In genomic region chr2:2112416-2113131, GRCh38 we compare ENCODE assay signal across 11 cellular contexts.
"Had no signal": no experiment of that assay in that cellular context is flagged by ENCODE, and none has a peak within 500 bp of the region (broad histone marks: within the 10 kb centered on the region; RNA-seq: fewer than 3 reads in every experiment).

No MANE protein-coding gene starts in this region.

- H3K4me1 ChIP-seq: left lung, testis had no signal

- H3K9me3 ChIP-seq: esophagus muscularis mucosa, left lung, ovary, testis had no signal

- H3K27me3 ChIP-seq: cardiac muscle cell, ovary, testis had no signal

- H3K36me3 ChIP-seq: cardiac muscle cell, esophagus muscularis mucosa, left lung, ovary had no signal

- H3K36me3 Mint-ChIP-seq: natural killer cell had no signal

- H3K4me1 Mint-ChIP-seq: activated CD4-positive, alpha-beta T cell treated with anti-CD3 and anti-CD28 coated beads, Interleukin-2, amount 10 ng/mL, durations not matched to agents 24 days and 14 days; natural killer cell had no signal

- H3K27ac ChIP-seq: cardiac muscle cell, esophagus muscularis mucosa, left lung, ovary, testis had no signal

- H3K27ac Mint-ChIP-seq: activated CD4-positive, alpha-beta T cell treated with anti-CD3 and anti-CD28 coated beads, Interleukin-2, amount 10 ng/mL, durations not matched to agents 24 days and 14 days; activated T-helper 1 cell treated with anti-CD3 and anti-CD28 coated beads, Interleukin-12 subunit alpha, Interleukin-12 subunit beta, Interleukin-2, Interleukin-4 antibody, amounts not matched to agents 30 ng/mL and 10 ng/mL and 1 ng/mL, durations not matched to agents 14 hours and 24 hours and 36 hours; natural killer cell; stimulated activated naive CD8-positive, alpha-beta T cell treated with anti-CD3 and anti-CD28 coated beads, Interleukin-15, Interleukin-2, amounts not matched to agents 100 ng/mL and 50 ng/mL, for 24 hours had no signal

- DNase-seq: activated CD4-positive, alpha-beta T cell treated with anti-CD3 and anti-CD28 coated beads, Interleukin-2, amount 10 ng/mL, durations not matched to agents 24 days and 14 days; activated naive CD4-positive, alpha-beta T cell treated with Interleukin-2 at 50 U/mL for 16 hours; left lung; natural killer cell; ovary; stimulated activated CD4-positive, alpha-beta T cell treated with anti-CD3 and anti-CD28 coated beads, Interleukin-4, amount 100 ng/mL, for 24 hours; testis had no signal

- H3K9me3 Mint-ChIP-seq: activated CD4-positive, alpha-beta T cell treated with anti-CD3 and anti-CD28 coated beads, Interleukin-2, amount 10 ng/mL, durations not matched to agents 24 days and 14 days; activated T-helper 1 cell treated with anti-CD3 and anti-CD28 coated beads, Interleukin-12 subunit alpha, Interleukin-12 subunit beta, Interleukin-2, Interleukin-4 antibody, amounts not matched to agents 30 ng/mL and 10 ng/mL and 1 ng/mL, durations not matched to agents 14 hours and 24 hours and 36 hours; natural killer cell; stimulated activated naive CD8-positive, alpha-beta T cell treated with anti-CD3 and anti-CD28 coated beads, Interleukin-15, Interleukin-2, amounts not matched to agents 100 ng/mL and 50 ng/mL, for 24 hours had no signal

- H3K27me3 Mint-ChIP-seq: activated CD4-positive, alpha-beta T cell treated with anti-CD3 and anti-CD28 coated beads, Interleukin-2, amount 10 ng/mL, durations not matched to agents 24 days and 14 days had no signal

- H3K4me3 ChIP-seq: cardiac muscle cell, esophagus muscularis mucosa, left lung, ovary, testis had no signal

- H3K4me3 Mint-ChIP-seq: activated CD4-positive, alpha-beta T cell treated with anti-CD3 and anti-CD28 coated beads, Interleukin-2, amount 10 ng/mL, durations not matched to agents 24 days and 14 days; activated T-helper 1 cell treated with anti-CD3 and anti-CD28 coated beads, Interleukin-12 subunit alpha, Interleukin-12 subunit beta, Interleukin-2, Interleukin-4 antibody, amounts not matched to agents 30 ng/mL and 10 ng/mL and 1 ng/mL, durations not matched to agents 14 hours and 24 hours and 36 hours; natural killer cell; stimulated activated naive CD8-positive, alpha-beta T cell treated with anti-CD3 and anti-CD28 coated beads, Interleukin-15, Interleukin-2, amounts not matched to agents 100 ng/mL and 50 ng/mL, for 24 hours had no signal

- ATAC-seq: left lung, natural killer cell had no signal
